8 cellular contexts compared by ENCODE assay signal in the genomic region with DNA sequence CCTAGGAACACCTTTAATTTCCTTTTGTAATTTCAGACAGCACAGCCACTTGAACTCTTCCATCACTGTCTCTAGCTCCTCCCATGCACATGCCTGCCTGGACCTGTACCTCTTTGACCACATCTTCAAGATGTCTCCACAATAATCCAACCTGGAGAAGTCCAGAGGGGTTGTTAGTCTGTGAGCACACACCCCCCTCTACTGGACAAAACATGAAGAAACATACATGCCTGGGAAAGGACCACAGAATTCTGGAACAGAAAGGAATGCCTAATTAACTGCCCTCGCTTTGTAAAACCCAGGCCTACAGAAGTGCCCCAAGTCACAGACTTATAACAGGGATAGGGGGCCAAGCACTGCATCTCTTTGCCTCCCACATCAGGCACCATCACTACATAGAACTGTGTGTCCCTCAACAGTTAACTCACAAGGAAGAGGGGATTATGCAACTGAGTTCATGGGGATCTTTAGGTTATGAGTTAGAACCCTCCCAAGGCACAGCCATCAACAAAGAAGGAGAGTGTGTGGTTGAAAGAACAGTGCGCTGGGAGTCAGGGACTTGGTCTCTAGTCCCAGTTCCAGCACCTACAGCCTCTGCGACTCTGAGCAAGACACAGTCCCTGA.
A peak's percentile ranks its signal among the peaks of the same experiment; 100 is the strongest.
DNase-seq lines count a peak whose midpoint lies in the region; ATAC-seq, FAIRE-seq and TF ChIP-seq lines count a peak whose summit lies in the region.

No MANE protein-coding gene starts in this region.

- DNase-seq in AG04449 (ENCODE audit: low read depth, low spot score) (no peak), GM10266 (ENCODE audit: extremely low spot score) (no peak), NCI-H460 (ENCODE audit: extremely low read depth, low read depth) (peak; percentile 39), GM12878 (ENCODE audit: low read depth, low spot score) (no peak), kidney tubule cell (ENCODE audit: low spot score) (peak; percentile 80)

- TF ChIP-seq RAD21 in GM12878 (IDR thresholded peaks at IDR 0.05; ENCODE audit: insufficient read depth, low read depth, low read length) = peak; percentile 61

- no peak overlapping the region for H3K4me2 ChIP-seq in GM12878 (ENCODE audit: control insufficient read depth, insufficient read depth)

- no peak overlapping the region for H3K9ac ChIP-seq in GM12878 (ENCODE audit: control insufficient read depth, insufficient read depth, low read length)

- CTCF ChIA-PET in AG04449 (lab: Yijun Ruan, JAX) (interaction anchor here (0.6 to 21.5 kb wide), 45 partner anchors 9 to 849 kb away, joined by 3 to 813 read pairs (median 5); no protein-coding TSS in a partner anchor), GM12878 (lab: Yijun Ruan, JAX) (interaction anchor here (0.6 to 3.1 kb wide), 9 partner anchors 9 to 111 kb away, joined by 3 to 25 read pairs (median 5); no protein-coding TSS in a partner anchor)

- TF ChIP-seq CTCF in AG04449 (IDR thresholded peaks at IDR 0.05; ENCODE audit: insufficient read depth, low read length, missing control alignments) (peak; percentile 61), GM10266 (IDR thresholded peaks at IDR 0.05; ENCODE audit: control insufficient read depth, insufficient read depth, low read depth, missing control alignments) (peak; percentile 36), GM12878 (IDR thresholded peaks at IDR 0.05 in 2 of 3, conservative IDR thresholded peaks at IDR 0.05 in 1 of 3; ENCODE audit: control insufficient read depth in 2 of 3, extremely low read depth in 1 of 3, insufficient read depth in 1 of 3, low read depth in 3 of 3, low read length in 3 of 3) (peak; percentile 40 to 46 (median 42); a peak in 4 of 6 replicates)

- POLR2A ChIA-PET in AG04449 (lab: Yijun Ruan, JAX) (interaction anchor here (0.7 to 1.1 kb wide), 3 partner anchors 35 to 68 kb away, joined by 3 to 4 read pairs (median 3); no protein-coding TSS in a partner anchor), GM12878 (lab: Charles Lee) (no interaction called here)

- FAIRE-seq in GM12878 (lab: Jason Lieb, UNC) = peak; percentile 78

- H3K79me2 ChIP-seq in GM12878 (ENCODE audit: control insufficient read depth, insufficient read depth, low read length) = no peaks in the 10 kb centered on the region

- no peaks in the 10 kb centered on the region; a peak in 2 of 4 replicates for H3K27me3 ChIP-seq in GM12878 (replicated peaks in 1 of 2; ENCODE audit: control insufficient read depth in 2 of 2, insufficient read depth in 2 of 2, low read length in 1 of 2)

- SMC1A ChIA-PET in GM12878 (lab: Charles Lee; ENCODE audit: uncharacterized antibody, unreplicated experiment) = interaction anchor here (0.9 to 1.7 kb wide), 8 partner anchors 9 to 160 kb away, joined by 3 to 6 read pairs (median 4); no protein-coding TSS in a partner anchor

- intact Hi-C loops in GM12878 (cut with micrococcal nuclease; ENCODE audit: unreplicated experiment) = loop anchor here (2.0 to 5.0 kb wide), 3 partner anchors 46 to 470 kb away; no protein-coding TSS in a partner anchor

- BruUV-seq in GM12878 (replicated peaks; lab: Mats Ljungman, UMichigan) = no TSS peak

- H3K36me3 ChIP-seq in GM12878 (ENCODE audit: control insufficient read depth in 2 of 2, insufficient read depth in 2 of 2, low read length in 1 of 2) = no peaks in the 10 kb centered on the region

- H2AFZ ChIP-seq in GM12878 (ENCODE audit: control insufficient read depth, low read depth, low read length) = no peak overlapping the region

- no peak for TF ChIP-seq POLR2A in GM12878 (IDR thresholded peaks at IDR 0.05; ENCODE audit: low read depth, low read length)

- TF ChIP-seq EP300 in GM12878 (IDR thresholded peaks at IDR 0.05; ENCODE audit: borderline replicate concordance in 1 of 2, control insufficient read depth in 1 of 2, low read depth in 2 of 2, low read length in 2 of 2) = no peak

- RAD21 ChIA-PET in GM12878 (lab: Charles Lee; ENCODE audit: unreplicated experiment) = interaction anchor here (1.0 to 3.7 kb wide), 3 partner anchors 46 to 568 kb away, joined by 3 to 12 read pairs (median 4); no protein-coding TSS in a partner anchor

- no peak overlapping the region for H3K27ac ChIP-seq in GM12878 (ENCODE audit: control insufficient read depth, insufficient read depth)

- in situ Hi-C loops in GM12878 (cut with MboI) = no loop called here

- no peaks in the 10 kb centered on the region for H4K20me1 ChIP-seq in GM12878 (ENCODE audit: control insufficient read depth, insufficient read depth)

- H3K4me1 ChIP-seq in GM12878 (ENCODE audit: control insufficient read depth, insufficient read depth, low read length) = no peaks in the 10 kb centered on the region

- H3K9me3 ChIP-seq in GM12878 (replicated peaks; ENCODE audit: control insufficient read depth, insufficient read depth, low read length) = no peaks in the 10 kb centered on the region; the same call in 2 of the 3 replicates

- H3K4me3 ChIP-seq in AG04449 (ENCODE audit: low read depth, low read length) (no peak overlapping the region), GM12878 (no peak overlapping the region)

- ATAC-seq in GM12878 (peak; percentile 55), HG02973 (IDR thresholded peaks at IDR 0.05; ENCODE audit: unreplicated experiment) (no peak), HG03442 (IDR thresholded peaks at IDR 0.05; ENCODE audit: unreplicated experiment) (no peak), GM18868 (IDR thresholded peaks at IDR 0.05; ENCODE audit: unreplicated experiment) (no peak)

- 71% methylated on average over 3 of the region's 3 CpGs for WGBS in GM12878 (ENCODE audit: insufficient coverage, insufficient replicate concordance, low lambda C conversion rate, missing lambda C conversion rate)

TF ChIP-seq in GM12878, 131 proteins besides CTCF, POLR2A, EP300 and RAD21:
- TF ChIP-seq USF2 (IDR thresholded peaks at IDR 0.05; ENCODE audit: borderline replicate concordance, low read depth, low read length) = no peak
- TF ChIP-seq SMC3 (IDR thresholded peaks at IDR 0.05; ENCODE audit: borderline replicate concordance, low read length) = peak; percentile 26; the same call in 1 of the 2 replicates

Comparison
In these comparisons a context has a peak if more than half of its experiments do, and no peak if none do; other contexts are left out.
1. DNase-seq: peak in NCI-H460 (single experiment) and kidney tubule cell (single experiment); none in AG04449 (single experiment), GM10266 (single experiment) and GM12878 (single experiment).
2. Peak in every context shown above with its lines, with median percentiles within 50 percentile points of each other: CTCF ChIP-seq.